ENCODE assay signal across 9 cellular contexts in the genomic region with DNA sequence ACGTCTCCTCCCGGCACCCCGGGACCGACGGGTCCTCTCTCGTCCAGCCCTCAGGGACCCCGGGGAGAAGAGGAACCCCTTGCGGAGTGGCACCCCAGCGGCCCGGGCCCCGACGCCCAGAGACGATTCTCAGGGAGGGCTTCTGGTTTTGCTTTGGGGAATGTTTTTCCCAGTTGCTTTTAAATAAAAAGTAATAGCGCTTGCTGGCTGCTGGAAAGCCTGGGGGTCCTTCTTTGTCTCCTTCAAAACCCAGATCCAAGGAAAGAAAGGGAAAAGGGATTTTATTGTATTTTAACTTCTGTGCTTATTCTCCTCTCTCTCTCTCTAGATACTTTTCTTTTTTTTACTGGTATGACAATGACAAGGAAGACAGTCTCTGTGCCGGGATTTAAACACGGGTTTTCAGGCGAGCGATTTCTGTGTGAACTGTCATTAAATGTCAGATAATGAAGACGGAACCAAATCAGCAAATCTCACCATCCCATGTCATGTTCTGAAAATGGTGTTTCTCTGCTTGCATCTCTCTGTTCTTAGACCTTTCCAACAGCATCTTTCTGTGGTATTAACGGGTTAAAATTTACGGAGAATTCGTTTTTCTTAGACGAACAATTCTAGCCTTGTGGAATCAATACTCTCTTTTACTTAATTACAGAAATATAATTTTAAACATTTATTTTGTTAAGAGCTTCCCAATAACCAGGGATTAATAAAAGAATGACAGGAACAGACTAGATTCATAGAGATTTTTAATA. TPM values are rescaled to one million over a fixed set of nuclear protein-coding genes. Genes with fewer than 3 reads are reported as not detected.
A peak's percentile ranks its signal among the peaks of the same experiment; 100 is the strongest.
DNase-seq lines count a peak whose midpoint lies in the region; ATAC-seq and TF ChIP-seq lines count a peak whose summit lies in the region.
"Had no signal": no experiment of that assay in that cellular context is flagged by ENCODE, and none has a peak within 500 bp of the region (broad histone marks: within the 10 kb centered on the region; RNA-seq: fewer than 3 reads in every experiment).

No MANE protein-coding gene starts in this region.

- ATAC-seq in right lobe of liver (no peak), thoracic aorta (ENCODE audit: insufficient number of reproducible peaks, low FRiP score, low read depth) (no peak), omental fat pad (ENCODE audit: low FRiP score) (no peak)

- H3K36me3 Mint-ChIP-seq in activated CD4-positive, alpha-beta T cell treated with anti-CD3 and anti-CD28 coated beads, Interleukin-2, amount 10 ng/mL, durations not matched to agents 7 days and 5 days (ENCODE audit: low read depth), result no peaks in the 10 kb centered on the region

- no peak for DNase-seq in activated CD4-positive, alpha-beta T cell treated with anti-CD3 and anti-CD28 coated beads, Interleukin-2, amount 10 ng/mL, durations not matched to agents 7 days and 5 days
- no peak for DNase-seq in activated CD4-positive, alpha-beta T cell treated with anti-CD3 and anti-CD28 coated beads, Interleukin-2, amount 50 U/mL, for 48 hours
- DNase-seq in ascending aorta (ENCODE audit: low spot score in 2 of 2), result no peak
- no peak for DNase-seq in right lobe of liver
- no peak for DNase-seq in thoracic aorta (ENCODE audit: low spot score)
- DNase-seq in GM13977 (ENCODE audit: low spot score), result no peak
- DNase-seq in activated CD4-positive, CD25-positive, alpha-beta regulatory T cell treated with anti-CD3 and anti-CD28 coated beads, Interleukin-2, amount 50 U/mL, for 72 hours, result no peak
- DNase-seq in omental fat pad (ENCODE audit: low spot score), result no peak
- DNase-seq: DMS153 had no signal

- H3K9me3 Mint-ChIP-seq in activated CD4-positive, alpha-beta T cell treated with anti-CD3 and anti-CD28 coated beads, Interleukin-2, amount 10 ng/mL, durations not matched to agents 7 days and 5 days, result no peaks in the 10 kb centered on the region

- in situ Hi-C loops in GM13977 (cut with MboI; ENCODE audit: low pct_unique_long_range_greater_than_20kb, low sequenced_read_pairs, unreplicated experiment), result no loop called here

- H3K4me1 Mint-ChIP-seq in activated CD4-positive, alpha-beta T cell treated with anti-CD3 and anti-CD28 coated beads, Interleukin-2, amount 10 ng/mL, durations not matched to agents 7 days and 5 days, result peaks cover 9% of the 10 kb centered on the region

- intact Hi-C loops in ascending aorta (cut with DNase I), result loop anchor here (2.0 to 5.0 kb wide), 2 partner anchors 21 to 43 kb away; no protein-coding TSS in a partner anchor
- intact Hi-C loops in right lobe of liver (cut with DNase I), result no loop called here

- peak overlapping the region; percentile 64 to 69 for H3K27ac ChIP-seq in ascending aorta
- no peak overlapping the region for H3K27ac ChIP-seq in right lobe of liver
- H3K27ac ChIP-seq in thoracic aorta, result peak overlapping the region; percentile 47 to 56

- H3K4me1 ChIP-seq in ascending aorta (peaks cover 0 to 6% of the 10 kb centered on the region in 2 donors), right lobe of liver (no peaks in the 10 kb centered on the region), thoracic aorta (ENCODE audit: control insufficient read depth in 1 of 2, low read depth in 2 of 2) (peaks cover 3 to 27% of the 10 kb centered on the region in 2 donors)

- TF ChIP-seq CTCF in ascending aorta (IDR thresholded peaks at IDR 0.05) (no peak), right lobe of liver (IDR thresholded peaks at IDR 0.05) (no peak), thoracic aorta (IDR thresholded peaks at IDR 0.05) (no peak), GM13977 (IDR thresholded peaks at IDR 0.05; ENCODE audit: extremely low read depth, insufficient read depth, missing control alignments) (no peak), omental fat pad (IDR thresholded peaks at IDR 0.05) (no peak)

- H3K27me3 ChIP-seq in ascending aorta, result no peaks in the 10 kb centered on the region
- no peaks in the 10 kb centered on the region for H3K27me3 ChIP-seq in right lobe of liver
- H3K27me3 ChIP-seq in thoracic aorta (replicated peaks; ENCODE audit: insufficient read depth), result no peaks in the 10 kb centered on the region

- H3K27me3 Mint-ChIP-seq in activated CD4-positive, alpha-beta T cell treated with anti-CD3 and anti-CD28 coated beads, Interleukin-2, amount 10 ng/mL, durations not matched to agents 7 days and 5 days, result peaks cover 54% of the 10 kb centered on the region

- peak overlapping the region; percentile 58 for H3K4me3 Mint-ChIP-seq in activated CD4-positive, alpha-beta T cell treated with anti-CD3 and anti-CD28 coated beads, Interleukin-2, amount 10 ng/mL, durations not matched to agents 7 days and 5 days

- H3K27ac Mint-ChIP-seq in activated CD4-positive, alpha-beta T cell treated with anti-CD3 and anti-CD28 coated beads, Interleukin-2, amount 10 ng/mL, durations not matched to agents 7 days and 5 days, result no peak overlapping the region

- no peak for TF ChIP-seq POLR2A in right lobe of liver (IDR thresholded peaks at IDR 0.05)

- CTCF ChIA-PET in activated CD4-positive, alpha-beta T cell treated with anti-CD3 and anti-CD28 coated beads, Interleukin-2, amount 10 ng/mL, durations not matched to agents 7 days and 5 days (lab: Charles Lee), result no interaction called here

- POLR2A ChIA-PET in activated CD4-positive, alpha-beta T cell treated with anti-CD3 and anti-CD28 coated beads, Interleukin-2, amount 10 ng/mL, durations not matched to agents 7 days and 5 days (lab: Charles Lee), result no interaction called here

- no peaks in the 10 kb centered on the region for H3K36me3 ChIP-seq in ascending aorta
- no peaks in the 10 kb centered on the region for H3K36me3 ChIP-seq in right lobe of liver
- no peaks in the 10 kb centered on the region for H3K36me3 ChIP-seq in thoracic aorta

- no peaks in the 10 kb centered on the region for H3K9me3 ChIP-seq in ascending aorta
- no peaks in the 10 kb centered on the region for H3K9me3 ChIP-seq in right lobe of liver
- H3K9me3 ChIP-seq in thoracic aorta, result no peaks in the 10 kb centered on the region

- WGBS in right lobe of liver (ENCODE audit: insufficient coverage, low coverage, low lambda C conversion rate, missing lambda C conversion rate), result 14% methylated on average over 17 of the region's 23 CpGs

- H3K4me3 ChIP-seq in ascending aorta (peak overlapping the region; percentile 79 to 81), right lobe of liver (peak overlapping the region; percentile 64 to 76 (median 67)), thoracic aorta (peak overlapping the region; percentile 73)

RNA-seq across cellular contexts. Expression of a gene that starts 0.6 kb away (rescaled TPM):
- not detected for total RNA-seq in activated CD4-positive, alpha-beta T cell treated with anti-CD3 and anti-CD28 coated beads, Interleukin-2, amount 10 ng/mL, durations not matched to agents 7 days and 5 days
- 58.1 TPM for total RNA-seq in ascending aorta
- total RNA-seq in right lobe of liver, result 1 to 10 TPM; 1.8 to 9.7 (median 3.8) TPM
- total RNA-seq in thoracic aorta, result 100 to 1,000 TPM; 122 to 157 TPM
- total RNA-seq in omental fat pad, result 100 to 1,000 TPM in 3 of 4 donors, 10 to 100 TPM in 1; 70.3 to 238 (median 159) TPM

Comparison
In these comparisons a context has a peak if more than half of its experiments do, and no peak if none do; other contexts are left out.
1. H3K27ac ChIP-seq: peak in ascending aorta (2 of 2) and thoracic aorta (2 of 2); none in right lobe of liver (0 of 3).
2. Peak in every context shown above with its lines, with median percentiles within 50 percentile points of each other: H3K4me3 ChIP-seq.